Comparison of ENCODE assay signal across 18 cellular contexts in genomic region chr12:120822832-120823503, GRCh38.
DNase-seq lines count a peak whose midpoint lies in the region; ATAC-seq lines count a peak whose summit lies in the region.
"Had no signal": no experiment of that assay in that cellular context is flagged by ENCODE, and none has a peak within 500 bp of the region (broad histone marks: within the 10 kb centered on the region; RNA-seq: fewer than 3 reads in every experiment).

No MANE protein-coding gene starts in this region.

- ATAC-seq in activated naive CD4-positive, alpha-beta T cell treated with anti-CD3 and anti-CD28 coated beads, Interleukin-2, amount 50 U/mL, for 72 hours = no peak
- ATAC-seq in HG02973 (IDR thresholded peaks at IDR 0.05; ENCODE audit: unreplicated experiment) = no peak
- ATAC-seq: SK-N-SH treated with all-trans-retinoic acid at 6 μM for 48 hours had no signal

- no peak overlapping the region for H3K4me3 ChIP-seq in CD8-positive, alpha-beta memory T cell (ENCODE audit: low read length)
- H3K4me3 ChIP-seq: ovary, skin epidermis, upper lobe of left lung had no signal

- CTCF ChIA-PET in CD8-positive, alpha-beta memory T cell (lab: Charles Lee) = no interaction called here

- H3K9me3 ChIP-seq in CD8-positive, alpha-beta memory T cell (ENCODE audit: low read length) = no peaks in the 10 kb centered on the region
- H3K9me3 ChIP-seq: ovary, upper lobe of left lung had no signal

- peaks cover 8% of the 10 kb centered on the region for H3K4me1 ChIP-seq in CD8-positive, alpha-beta memory T cell (ENCODE audit: insufficient read depth, low read length)

- POLR2A ChIA-PET in CD8-positive, alpha-beta memory T cell (lab: Charles Lee) = no interaction called here

- H3K36me3 Mint-ChIP-seq in activated naive CD4-positive, alpha-beta T cell treated with anti-CD3 and anti-CD28 coated beads, Interleukin-2, amount 50 U/mL, for 24 hours = no peaks in the 10 kb centered on the region
- H3K36me3 Mint-ChIP-seq in activated naive CD4-positive, alpha-beta T cell treated with anti-CD3 and anti-CD28 coated beads, Interleukin-2, amount 50 U/mL, for 72 hours = no peaks in the 10 kb centered on the region
- H3K36me3 Mint-ChIP-seq in CD8-positive, alpha-beta memory T cell = peaks cover 0 to 1% (median 0%) of the 10 kb centered on the region in 3 donors
- H3K36me3 Mint-ChIP-seq: CD4-positive, alpha-beta memory T cell had no signal

- no peaks in the 10 kb centered on the region for H3K9me3 Mint-ChIP-seq in activated naive CD4-positive, alpha-beta T cell treated with anti-CD3 and anti-CD28 coated beads, Interleukin-2, amount 50 U/mL, for 24 hours
- no peaks in the 10 kb centered on the region for H3K9me3 Mint-ChIP-seq in activated naive CD4-positive, alpha-beta T cell treated with anti-CD3 and anti-CD28 coated beads, Interleukin-2, amount 50 U/mL, for 72 hours
- H3K9me3 Mint-ChIP-seq in CD8-positive, alpha-beta memory T cell = no peaks in the 10 kb centered on the region
- H3K9me3 Mint-ChIP-seq: activated CD4-positive, alpha-beta memory T cell treated with anti-CD3 and anti-CD28 coated beads, Interleukin-2, amount 10 ng/mL, durations not matched to agents 7 days and 5 days; activated T-helper 1 cell treated with anti-CD3 and anti-CD28 coated beads, Interleukin-12 subunit alpha, Interleukin-12 subunit beta, Interleukin-2, Interleukin-4 antibody, amounts not matched to agents 30 ng/mL and 10 ng/mL and 1 ng/mL, durations not matched to agents 14 hours and 24 hours and 36 hours; CD4-positive, alpha-beta memory T cell had no signal

- no peak for DNase-seq in activated naive CD4-positive, alpha-beta T cell treated with anti-CD3 and anti-CD28 coated beads, Interleukin-2, amount 50 U/mL, for 72 hours (ENCODE audit: low spot score in 2 of 2)
- DNase-seq in NCI-H69 (lab: John Stamatoyannopoulos, UW) = peak; percentile 93
- DNase-seq in iPS DF 19.7 (ENCODE audit: low read depth, low spot score) = peak; percentile 20
- no peak for DNase-seq in posterior cingulate gyrus
- DNase-seq in CD8-positive, alpha-beta memory T cell = no peak
- DNase-seq: activated CD4-positive, alpha-beta memory T cell treated with anti-CD3 and anti-CD28 coated beads, Interleukin-2, amount 10 ng/mL, durations not matched to agents 7 days and 5 days; amniotic stem cell; CD4-positive, alpha-beta memory T cell; mesenchymal stem cell; NCI-H524; ovary; upper lobe of left lung had no signal

- H3K4me3 Mint-ChIP-seq in activated naive CD4-positive, alpha-beta T cell treated with anti-CD3 and anti-CD28 coated beads, Interleukin-2, amount 50 U/mL, for 24 hours = no peak overlapping the region
- no peak overlapping the region for H3K4me3 Mint-ChIP-seq in CD8-positive, alpha-beta memory T cell
- H3K4me3 Mint-ChIP-seq: activated CD4-positive, alpha-beta memory T cell treated with anti-CD3 and anti-CD28 coated beads, Interleukin-2, amount 10 ng/mL, durations not matched to agents 7 days and 5 days; activated T-helper 1 cell treated with anti-CD3 and anti-CD28 coated beads, Interleukin-12 subunit alpha, Interleukin-12 subunit beta, Interleukin-2, Interleukin-4 antibody, amounts not matched to agents 30 ng/mL and 10 ng/mL and 1 ng/mL, durations not matched to agents 14 hours and 24 hours and 36 hours had no signal

- intact Hi-C loops in posterior cingulate gyrus (cut with DNase I) = no loop called here

- no peaks in the 10 kb centered on the region for H3K27me3 Mint-ChIP-seq in activated naive CD4-positive, alpha-beta T cell treated with anti-CD3 and anti-CD28 coated beads, Interleukin-2, amount 50 U/mL, for 24 hours
- no peaks in the 10 kb centered on the region for H3K27me3 Mint-ChIP-seq in CD8-positive, alpha-beta memory T cell
- H3K27me3 Mint-ChIP-seq: activated CD4-positive, alpha-beta memory T cell treated with anti-CD3 and anti-CD28 coated beads, Interleukin-2, amount 10 ng/mL, durations not matched to agents 7 days and 5 days; CD4-positive, alpha-beta memory T cell had no signal

- no peaks in the 10 kb centered on the region for H3K36me3 ChIP-seq in CD8-positive, alpha-beta memory T cell (ENCODE audit: insufficient read depth, low read length)
- H3K36me3 ChIP-seq: ovary, upper lobe of left lung had no signal

- no peaks in the 10 kb centered on the region for H3K27me3 ChIP-seq in CD8-positive, alpha-beta memory T cell (ENCODE audit: insufficient read depth, low read length, poor library complexity, severe bottlenecking)
- H3K27me3 ChIP-seq: ovary, upper lobe of left lung had no signal

- peak overlapping the region; percentile 14 for H3K27ac Mint-ChIP-seq in activated naive CD4-positive, alpha-beta T cell treated with anti-CD3 and anti-CD28 coated beads, Interleukin-2, amount 50 U/mL, for 24 hours
- H3K27ac Mint-ChIP-seq in activated naive CD4-positive, alpha-beta T cell treated with anti-CD3 and anti-CD28 coated beads, Interleukin-2, amount 50 U/mL, for 72 hours = no peak overlapping the region
- H3K27ac Mint-ChIP-seq in CD8-positive, alpha-beta memory T cell = peak overlapping the region in 4 of 8 donors; percentile 0 to 78 (median 4)
- H3K27ac Mint-ChIP-seq: activated CD4-positive, alpha-beta memory T cell treated with anti-CD3 and anti-CD28 coated beads, Interleukin-2, amount 10 ng/mL, durations not matched to agents 7 days and 5 days had no signal

- H3K4me1 Mint-ChIP-seq in activated naive CD4-positive, alpha-beta T cell treated with anti-CD3 and anti-CD28 coated beads, Interleukin-2, amount 50 U/mL, for 24 hours = peaks cover 69% of the 10 kb centered on the region
- peaks cover 46 to 70% (median 61%) of the 10 kb centered on the region in 3 donors for H3K4me1 Mint-ChIP-seq in CD8-positive, alpha-beta memory T cell

- peak overlapping the region; percentile 57 for H3K27ac ChIP-seq in temporal lobe (ENCODE audit: low read depth, low read length)
- H3K27ac ChIP-seq in CD8-positive, alpha-beta memory T cell (ENCODE audit: low read depth, low read length) = no peak overlapping the region
- H3K27ac ChIP-seq: ovary, skin epidermis, upper lobe of left lung had no signal

Comparison
In these comparisons a context has a peak if more than half of its experiments do, and no peak if none do; other contexts are left out.
1. DNase-seq: peak in NCI-H69 (single experiment) and iPS DF 19.7 (single experiment); none in activated naive CD4-positive, alpha-beta T cell treated with anti-CD3 and anti-CD28 coated beads, Interleukin-2, amount 50 U/mL, for 72 hours (0 of 2), posterior cingulate gyrus (0 of 10) and CD8-positive, alpha-beta memory T cell (0 of 5).